Comparison of ENCODE assay signal across 14 cellular contexts in the genomic region with DNA sequence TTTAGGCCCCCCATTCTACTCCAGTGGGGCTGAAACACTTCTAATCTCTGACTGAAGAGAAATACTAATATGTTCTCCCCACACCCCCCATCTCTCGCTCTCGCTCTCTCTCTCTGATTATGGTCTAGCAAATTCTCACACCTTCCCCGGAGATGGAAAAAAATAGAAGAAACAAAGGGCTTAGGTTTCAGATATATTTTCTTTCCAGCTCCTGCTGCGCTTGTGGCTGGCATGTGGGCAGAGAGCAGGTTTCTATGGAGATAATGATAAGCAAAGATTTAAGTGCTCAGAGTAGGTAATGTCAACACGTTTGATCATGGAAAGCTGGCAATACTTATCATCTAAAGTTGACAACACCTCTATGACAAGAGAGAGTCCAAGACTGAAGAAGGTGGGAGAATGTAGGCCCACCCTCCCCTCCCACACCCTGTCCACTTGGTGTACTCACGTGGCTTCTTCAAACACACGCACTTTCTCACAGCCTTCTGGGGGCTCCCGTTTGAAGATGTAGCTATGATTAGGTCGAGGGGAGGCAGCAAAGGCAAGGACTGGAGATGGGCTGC. TPM values are rescaled to one million over a fixed set of nuclear protein-coding genes. Genes with fewer than 3 reads are reported as not detected.
A peak's percentile ranks its signal among the peaks of the same experiment; 100 is the strongest.
DNase-seq lines count a peak whose midpoint lies in the region; ATAC-seq and TF ChIP-seq lines count a peak whose summit lies in the region.
"Had no signal": no experiment of that assay in that cellular context is flagged by ENCODE, and none has a peak within 500 bp of the region (broad histone marks: within the 10 kb centered on the region; RNA-seq: fewer than 3 reads in every experiment).

No MANE protein-coding gene starts in this region.

- peak overlapping the region; percentile 74 for H3K27ac ChIP-seq in angular gyrus (ENCODE audit: low read depth, low read length)
- H3K27ac ChIP-seq in spleen = peak overlapping the region in 7 of 8 donors; percentile 29 to 72 (median 62)
- no peak overlapping the region for H3K27ac ChIP-seq in adrenal gland

- H3K27ac Mint-ChIP-seq in IgD-negative memory B cell (peak overlapping the region; percentile 72 to 93 (median 91)), activated B cell treated with CpG ODN at 0.5 μM for 24 hours (peak overlapping the region; percentile 35)

- H3K4me1 ChIP-seq in spleen (peaks cover 0 to 72% (median 31%) of the 10 kb centered on the region in 6 donors), adrenal gland (replicated peaks in 1 of 2) (no peaks in the 10 kb centered on the region)

- H3K9me3 ChIP-seq in spleen (no peaks in the 10 kb centered on the region), adrenal gland (replicated peaks in 1 of 3) (no peaks in the 10 kb centered on the region)
- H3K9me3 ChIP-seq: SK-N-SH had no signal

- TF ChIP-seq CTCF in activated B cell treated with CpG ODN at 0.5 μM for 24 hours (IDR thresholded peaks at IDR 0.05) (no peak), spleen (IDR thresholded peaks at IDR 0.05 in 8 of 11, conservative IDR thresholded peaks at IDR 0.05 in 3 of 11) (no peak), adrenal gland (IDR thresholded peaks at IDR 0.05) (no peak)

- H3K4me1 Mint-ChIP-seq in IgD-negative memory B cell (peaks cover 4 to 9% (median 5%) of the 10 kb centered on the region in 3 donors), activated B cell treated with CpG ODN at 0.5 μM for 24 hours (peaks cover 14% of the 10 kb centered on the region)

- POLR2A ChIA-PET in activated B cell treated with CpG ODN at 0.5 μM for 24 hours (lab: Charles Lee) = interaction anchor here (0.5 to 1.4 kb wide), 2 partner anchors 10 to 49 kb away, joined by 6 to 7 read pairs; partner anchors contain the start of gene FAM117A

- TF ChIP-seq POLR2A in spleen (IDR thresholded peaks at IDR 0.05) (no peak), adrenal gland (IDR thresholded peaks at IDR 0.05) (no peak)

- H3K9me3 Mint-ChIP-seq in IgD-negative memory B cell = no peaks in the 10 kb centered on the region
- H3K9me3 Mint-ChIP-seq in activated B cell treated with CpG ODN at 0.5 μM for 24 hours = no peaks in the 10 kb centered on the region

- H3K4me3 Mint-ChIP-seq in IgD-negative memory B cell (peak overlapping the region in 1 of 4 donors; percentile 79), activated B cell treated with CpG ODN at 0.5 μM for 24 hours (no peak overlapping the region)

- H3K4me3 ChIP-seq in spleen (no peak overlapping the region), adrenal gland (no peak overlapping the region)
- H3K4me3 ChIP-seq: lung had no signal

- WGBS in spleen, 5 donors = 74 to 81% (median 75%) methylated on average over 9 of the region's 9 CpGs
- WGBS in adrenal gland, 4 donors = 78 to 84% (median 81%) methylated on average over 9 of the region's 9 CpGs

- DNase-seq in activated B cell treated with CpG ODN at 0.5 μM for 24 hours (no peak), spleen (no peak), NCI-H1694 (lab: John Stamatoyannopoulos, UW) (no peak), foreskin melanocyte (no peak), adrenal gland (no peak)
- DNase-seq: amniotic stem cell, NCI-H446, SK-N-SH had no signal

- H3K36me3 Mint-ChIP-seq in IgD-negative memory B cell = peaks cover 3% of the 10 kb centered on the region
- H3K36me3 Mint-ChIP-seq in activated B cell treated with CpG ODN at 0.5 μM for 24 hours (ENCODE audit: low read depth) = peaks cover 88% of the 10 kb centered on the region

- no peaks in the 10 kb centered on the region for H3K27me3 Mint-ChIP-seq in IgD-negative memory B cell
- H3K27me3 Mint-ChIP-seq in activated B cell treated with CpG ODN at 0.5 μM for 24 hours = no peaks in the 10 kb centered on the region

- no peak for ATAC-seq in activated B cell treated with CpG ODN at 0.5 μM for 24 hours (ENCODE audit: low read depth)
- ATAC-seq in HG03442 (IDR thresholded peaks at IDR 0.05; ENCODE audit: unreplicated experiment) = no peak
- ATAC-seq: HCT116, sciatic nerve had no signal

- intact Hi-C loops in activated B cell treated with CpG ODN at 0.5 μM for 24 hours (cut with micrococcal nuclease) (no loop called here), spleen (cut with DNase I; ENCODE audit: low total_unique reads) (no loop called here), adrenal gland (cut with DNase I) (no loop called here)

- CTCF ChIA-PET in activated B cell treated with CpG ODN at 0.5 μM for 24 hours (lab: Charles Lee) = interaction anchor here (1.0 to 1.4 kb wide), 3 partner anchors 7 to 63 kb away, joined by 3 read pairs; partner anchors contain the start of gene SLC35B1

- H3K36me3 ChIP-seq in spleen (peaks cover 6 to 100% (median 97%) of the 10 kb centered on the region in 6 donors), adrenal gland (replicated peaks in 1 of 2) (peaks cover 0 to 38% of the 10 kb centered on the region in 2 donors)

- no peaks in the 10 kb centered on the region for H3K27me3 ChIP-seq in spleen (replicated peaks in 1 of 7)
- H3K27me3 ChIP-seq in adrenal gland = no peaks in the 10 kb centered on the region

RNA-seq across cellular contexts. Expression of gene SLC35B1, which starts 8.0 kb away (rescaled TPM):
- polyA plus RNA-seq in IgD-negative memory B cell = 27.7 TPM
- 51.8 and 53.8 TPM in 2 replicates for total RNA-seq in activated B cell treated with CpG ODN at 0.5 μM for 24 hours
- 10 to 100 TPM; 37.0 to 69.9 (median 48.5) TPM for total RNA-seq in spleen
- polyA plus RNA-seq in spleen = 10 to 100 TPM; 23.7 to 42.0 (median 37.5) TPM
- 10 to 100 TPM; 20.9 to 87.9 (median 36.3) TPM for total RNA-seq in adrenal gland
- polyA plus RNA-seq in adrenal gland = 10 to 100 TPM; 41.6 to 87.2 (median 45.9) TPM

RNA-seq across cellular contexts. Expression of gene SPOP, which starts 37.9 kb away (rescaled TPM):
- 90.5 TPM for polyA plus RNA-seq in IgD-negative memory B cell
- 57.4 and 65.8 TPM in 2 replicates for total RNA-seq in activated B cell treated with CpG ODN at 0.5 μM for 24 hours
- 10 to 100 TPM; 54.6 to 86.4 (median 77.5) TPM for total RNA-seq in spleen
- polyA plus RNA-seq in spleen = 10 to 100 TPM; 23.7 to 35.7 (median 29.9) TPM
- 10 to 100 TPM; 44.0 to 86.4 (median 58.6) TPM for total RNA-seq in adrenal gland
- polyA plus RNA-seq in adrenal gland = 10 to 100 TPM; 22.4 to 47.8 (median 33.6) TPM

RNA-seq across cellular contexts. Expression of gene FAM117A, which starts 48.1 kb away (rescaled TPM):
- 81.6 TPM for polyA plus RNA-seq in IgD-negative memory B cell
- 27.7 and 30.0 TPM in 2 replicates for total RNA-seq in activated B cell treated with CpG ODN at 0.5 μM for 24 hours
- total RNA-seq in spleen = 10 to 100 TPM; 43.1 to 87.4 (median 47.8) TPM
- 10 to 100 TPM; 15.6 to 36.7 (median 17.5) TPM for polyA plus RNA-seq in spleen
- total RNA-seq in adrenal gland = 10 to 100 TPM in 6 of 8 donors, 1 to 10 TPM in 2; 7.9 to 16.3 (median 11.6) TPM
- polyA plus RNA-seq in adrenal gland = 1 to 10 TPM; 4.6 to 9.6 (median 6.0) TPM

Comparison
In these comparisons a context has a peak if more than half of its experiments do, and no peak if none do; other contexts are left out.
1. H3K27ac ChIP-seq: peak in angular gyrus (single experiment) and spleen (7 of 8); none in adrenal gland (0 of 5).